ENCODE assay signal across 30 cellular contexts in genomic region chr1:228653748-228654147, GRCh38.
"Had no signal": no experiment of that assay in that cellular context is flagged by ENCODE, and none has a peak within 500 bp of the region (broad histone marks: within the 10 kb centered on the region; RNA-seq: fewer than 3 reads in every experiment).

No MANE protein-coding gene starts in this region.

- FAIRE-seq: astrocyte, bronchial epithelial cell had no signal

- H3K9me3 ChIP-seq: adrenal gland, ascending aorta, body of pancreas, breast epithelium had no signal

- H3K36me3 ChIP-seq: adrenal gland, ascending aorta, brain microvascular endothelial cell, breast epithelium, cardiac muscle cell had no signal

- DNase-seq: activated effector memory CD4-positive, alpha-beta T cell treated with anti-CD3 and anti-CD28 coated beads, Interleukin-2, amount 50 U/mL, for 16 hours; activated effector memory CD4-positive, alpha-beta T cell treated with Interleukin-2 at 50 U/mL for 16 hours; activated gamma-delta T cell; activated gamma-delta T cell treated with Interleukin-2 at 50 U/mL for 16 hours; activated naive CD4-positive, alpha-beta T cell; activated naive CD4-positive, alpha-beta T cell treated with anti-CD3 and anti-CD28 coated beads for 36 hours; activated naive CD4-positive, alpha-beta T cell treated with anti-CD3 and anti-CD28 coated beads, Interleukin-2, amount 10 ng/mL, durations not matched to agents 7 days and 5 days; activated naive CD4-positive, alpha-beta T cell treated with anti-CD3 and anti-CD28 coated beads, Interleukin-2, amount 50 U/mL, for 16 hours; activated naive CD4-positive, alpha-beta T cell treated with Interleukin-2 at 50 U/mL for 16 hours; activated naive CD8-positive, alpha-beta T cell treated with anti-CD3 and anti-CD28 coated beads for 36 hours; activated naive CD8-positive, alpha-beta T cell treated with anti-CD3 and anti-CD28 coated beads, Interleukin-2, amount 10 ng/mL, durations not matched to agents 7 days and 5 days; activated naive CD8-positive, alpha-beta T cell treated with anti-CD3 and anti-CD28 coated beads, Interleukin-2, amount 50 U/mL, for 24 hours; activated T-cell treated with anti-CD3 and anti-CD28 coated beads, Interleukin-2, amount 50 U/mL, for 24 hours; activated T-cell treated with anti-CD3 and anti-CD28 coated beads, Interleukin-2, amount 50 U/mL, for 4 hours; activated T-cell treated with anti-CD3 and anti-CD28 coated beads, Interleukin-2, amount 50 U/mL, for 48 hours; activated T-cell treated with anti-CD3 and anti-CD28 coated beads, Interleukin-2, amount 50 U/mL, for 72 hours; adrenal gland; amniotic stem cell; amygdala; anterior cingulate cortex; aorta; body of pancreas; brain microvascular endothelial cell; central memory CD4-positive, alpha-beta T cell; cerebellar nuclear complex had no signal

- H3K27ac ChIP-seq: adrenal gland, ascending aorta, body of pancreas, brain microvascular endothelial cell, breast epithelium, cardiac muscle cell had no signal

- H3K4me1 ChIP-seq: body of pancreas, breast epithelium had no signal

- H3K4me3 ChIP-seq: adrenal gland, ascending aorta, body of pancreas, breast epithelium, cardiac muscle cell had no signal
